Comparison of ENCODE assay signal across 16 cellular contexts in the genomic region with DNA sequence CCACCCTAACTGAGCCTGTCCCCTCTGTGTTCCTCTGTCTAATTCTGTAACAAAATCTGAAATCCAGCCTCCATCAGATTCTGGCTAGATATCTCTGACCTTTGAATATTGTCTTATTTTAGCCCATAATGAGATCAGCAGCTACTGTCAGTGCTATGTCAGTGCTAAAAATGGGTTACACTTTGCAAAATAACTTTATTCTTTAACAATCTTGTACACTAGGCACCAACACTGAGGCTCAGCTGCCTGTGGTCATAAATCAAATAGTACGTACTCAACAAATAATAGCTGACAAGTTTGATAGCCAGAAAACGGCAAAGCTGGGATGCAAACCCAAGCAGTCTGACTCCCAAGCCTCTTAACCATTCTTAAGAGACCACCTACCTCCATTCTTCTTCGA. TPM values are rescaled to one million over a fixed set of nuclear protein-coding genes. Genes with fewer than 3 reads are reported as not detected.
A peak's percentile ranks its signal among the peaks of the same experiment; 100 is the strongest.
DNase-seq lines count a peak whose midpoint lies in the region; ATAC-seq, FAIRE-seq and TF ChIP-seq lines count a peak whose summit lies in the region.
"Had no signal": no experiment of that assay in that cellular context is flagged by ENCODE, and none has a peak within 500 bp of the region (broad histone marks: within the 10 kb centered on the region; RNA-seq: fewer than 3 reads in every experiment).

No MANE protein-coding gene starts in this region.

- FAIRE-seq in A549 (lab: Jason Lieb, UNC) (no peak), GM12878 (lab: Jason Lieb, UNC) (no peak)

- 74% methylated on average over 3 of the region's 3 CpGs for WGBS in A549 (ENCODE audit: missing lambda C conversion rate)
- 99% methylated on average over 3 of the region's 3 CpGs for WGBS in GM12878 (ENCODE audit: insufficient coverage, insufficient replicate concordance, low lambda C conversion rate, missing lambda C conversion rate)
- 84% methylated on average over 3 of the region's 3 CpGs for WGBS in right cardiac atrium

- in situ Hi-C loops in GM12878 (cut with MboI): no loop called here

- TF ChIP-seq POLR2A in A549 (IDR thresholded peaks at IDR 0.05; ENCODE audit: low read length): no peak
- no peak for TF ChIP-seq POLR2A in HCT116 (IDR thresholded peaks at IDR 0.05; ENCODE audit: borderline replicate concordance, extremely low read depth, insufficient read depth, insufficient read length)
- TF ChIP-seq POLR2A in GM12878 (IDR thresholded peaks at IDR 0.05; ENCODE audit: low read depth, low read length): no peak

- H4K20me1 ChIP-seq in HCT116 (ENCODE audit: insufficient read depth) (no peaks in the 10 kb centered on the region), GM12878 (ENCODE audit: control insufficient read depth, insufficient read depth) (no peaks in the 10 kb centered on the region)

- DNase-seq in A549 (ENCODE audit: low read depth in 1 of 2, low spot score in 1 of 2) (no peak), HCT116 (ENCODE audit: low read depth, low spot score) (no peak), GM12878 (ENCODE audit: low read depth, low spot score) (no peak), right cardiac atrium (no peak)
- no peak for DNase-seq in activated CD8-positive, alpha-beta memory T cell treated with anti-CD3 and anti-CD28 coated beads, Interleukin-2, amount 50 U/mL, for 48 hours
- DNase-seq in stimulated activated CD4-positive, alpha-beta T cell treated with anti-CD3 and anti-CD28 coated beads, Interleukin-12 subunit alpha, Interleukin-12 subunit beta, amount 100 ng/mL, for 4 hours: no peak
- DNase-seq: activated T-cell treated with anti-CD3 and anti-CD28 coated beads, Interleukin-2, amount 50 U/mL, for 1 hour; BE2C; left ventricle myocardium inferior; NCI-H2029 treated with DMSO at 0.1 percent for 48 hours; NCI-H510A; SHP77 treated with DMSO at 0.1 percent for 48 hours; stimulated activated naive CD8-positive, alpha-beta T cell treated with anti-CD3 and anti-CD28 coated beads, Interleukin-15, Interleukin-2, amounts not matched to agents 100 U/mL and 50 U/mL, for 24 hours had no signal

- H2AFZ ChIP-seq in HCT116 (ENCODE audit: low read depth, low read length, poor library complexity, severe bottlenecking) (no peak overlapping the region), GM12878 (ENCODE audit: control insufficient read depth, low read depth, low read length) (no peak overlapping the region)

- POLR2A ChIA-PET in A549 (lab: Yijun Ruan, JAX): interaction anchor here (1.2 kb wide), 1 partner anchor 24 kb away, joined by 3 read pairs; a partner anchor contains a TSS
- POLR2A ChIA-PET in HCT116 (lab: Charles Lee): interaction anchor here (0.9 kb wide), 1 partner anchor 24 kb away, joined by 3 read pairs; a partner anchor contains a TSS
- POLR2A ChIA-PET in GM12878 (lab: Charles Lee): interaction anchor here (0.9 kb wide), 1 partner anchor 26 kb away, joined by 3 read pairs; no protein-coding TSS in a partner anchor

- H3K4me3 ChIP-seq in A549: no peak overlapping the region
- H3K4me3 ChIP-seq in HCT116 (replicated peaks in 1 of 2; ENCODE audit: low read depth in 1 of 2, low read length in 2 of 2): no peak overlapping the region
- H3K4me3 ChIP-seq in GM12878: no peak overlapping the region
- H3K4me3 ChIP-seq in neutrophil (ENCODE audit: low read depth in 1 of 2, low read length in 1 of 2): no peak overlapping the region
- H3K4me3 ChIP-seq in right cardiac atrium (ENCODE audit: low read length): no peak overlapping the region
- H3K4me3 ChIP-seq: HAP-1, left ventricle myocardium inferior had no signal

- peak overlapping the region; percentile 78; the same call in 2 of the 3 replicates for H3K4me2 ChIP-seq in A549
- peak overlapping the region; percentile 36; the same call in 1 of the 2 replicates for H3K4me2 ChIP-seq in HCT116 (ENCODE audit: low read length)
- no peak overlapping the region for H3K4me2 ChIP-seq in GM12878 (ENCODE audit: control insufficient read depth, insufficient read depth)

- intact Hi-C loops in HCT116 (cut with micrococcal nuclease) (no loop called here), GM12878 (cut with micrococcal nuclease; ENCODE audit: unreplicated experiment) (no loop called here), right cardiac atrium (cut with DNase I) (no loop called here)

- H3K27ac ChIP-seq in A549: peak overlapping the region; percentile 86 to 90
- no peak overlapping the region for H3K27ac ChIP-seq in HCT116 (ENCODE audit: low read depth, low read length)
- no peak overlapping the region for H3K27ac ChIP-seq in GM12878 (ENCODE audit: control insufficient read depth, insufficient read depth)
- peak overlapping the region; percentile 96 for H3K27ac ChIP-seq in neutrophil
- no peak overlapping the region for H3K27ac ChIP-seq in right cardiac atrium (ENCODE audit: low read length)
- H3K27ac ChIP-seq: left ventricle myocardium inferior had no signal

- BruUV-seq in HCT116 (replicated peaks; lab: Mats Ljungman, UMichigan) (no TSS peak), GM12878 (replicated peaks; lab: Mats Ljungman, UMichigan) (no TSS peak)

- TF ChIP-seq RAD21 in A549 (conservative IDR thresholded peaks at IDR 0.05 in 1 of 2, IDR thresholded peaks at IDR 0.05 in 1 of 2) (no peak), HCT116 (IDR thresholded peaks at IDR 0.05; ENCODE audit: low read depth) (no peak), GM12878 (IDR thresholded peaks at IDR 0.05; ENCODE audit: insufficient read depth, low read depth, low read length) (no peak)

- H3K79me2 ChIP-seq in HCT116 (ENCODE audit: insufficient read depth, low read length): no peaks in the 10 kb centered on the region
- H3K79me2 ChIP-seq in GM12878 (ENCODE audit: control insufficient read depth, insufficient read depth, low read length): no peaks in the 10 kb centered on the region

- H3K9ac ChIP-seq in HCT116 (ENCODE audit: low read length): 0 out of 2 replicates have a peak overlapping the region, but pooled peaks have one; percentile 6
- no peak overlapping the region for H3K9ac ChIP-seq in GM12878 (ENCODE audit: control insufficient read depth, insufficient read depth, low read length)

- H3K27me3 ChIP-seq in HCT116 (ENCODE audit: insufficient read depth, low read length) (no peaks in the 10 kb centered on the region), GM12878 (replicated peaks in 1 of 2; ENCODE audit: control insufficient read depth in 2 of 2, insufficient read depth in 2 of 2, low read length in 1 of 2) (no peaks in the 10 kb centered on the region), neutrophil (no peaks in the 10 kb centered on the region), right cardiac atrium (ENCODE audit: control insufficient read depth, insufficient read depth) (no peaks in the 10 kb centered on the region)
- H3K27me3 ChIP-seq: BE2C had no signal

- TF ChIP-seq CTCF in A549 (IDR thresholded peaks at IDR 0.05) (no peak), HCT116 (IDR thresholded peaks at IDR 0.05 in 2 of 3, conservative IDR thresholded peaks at IDR 0.05 in 1 of 3; ENCODE audit: borderline replicate concordance in 1 of 3, insufficient read depth in 1 of 3, low read depth in 2 of 3, low read length in 2 of 3) (no peak), GM12878 (IDR thresholded peaks at IDR 0.05 in 2 of 3, conservative IDR thresholded peaks at IDR 0.05 in 1 of 3; ENCODE audit: control insufficient read depth in 2 of 3, extremely low read depth in 1 of 3, insufficient read depth in 1 of 3, low read depth in 3 of 3, low read length in 3 of 3) (no peak), neutrophil (IDR thresholded peaks at IDR 0.05) (no peak)

- RAD21 ChIA-PET in HCT116 (lab: Charles Lee; ENCODE audit: low non-redundant PET in 1 of 2, low total read pairs in 2 of 2, uncharacterized antibody in 2 of 2, unreplicated experiment in 2 of 2): no interaction called here
- RAD21 ChIA-PET in GM12878 (lab: Charles Lee; ENCODE audit: unreplicated experiment): no interaction called here

- no peaks in the 10 kb centered on the region for H3K9me2 ChIP-seq in HCT116 (ENCODE audit: insufficient read depth)

- TF ChIP-seq EP300 in A549 (IDR thresholded peaks at IDR 0.05) (no peak), GM12878 (IDR thresholded peaks at IDR 0.05; ENCODE audit: borderline replicate concordance in 1 of 2, control insufficient read depth in 1 of 2, low read depth in 2 of 2, low read length in 2 of 2) (no peak)

- CTCF ChIA-PET in A549 (lab: Yijun Ruan, JAX) (interaction anchor here (0.5 to 1.2 kb wide), 3 partner anchors 12 to 274 kb away, joined by 3 read pairs; no protein-coding TSS in a partner anchor), HCT116 (lab: Charles Lee) (no interaction called here), GM12878 (lab: Yijun Ruan, JAX) (interaction anchor here (1.1 to 1.5 kb wide), 3 partner anchors 21 to 36 kb away, joined by 3 to 6 read pairs (median 3); no protein-coding TSS in a partner anchor)

- H3K36me3 ChIP-seq in HCT116 (ENCODE audit: control insufficient read depth in 1 of 2, insufficient read depth in 2 of 2, low read length in 2 of 2): peaks cover 19 to 29% of the 10 kb centered on the region in 2 experiments; a peak in 2 of 4 replicates
- peaks cover 16 to 25% of the 10 kb centered on the region in 2 experiments for H3K36me3 ChIP-seq in GM12878 (ENCODE audit: control insufficient read depth in 2 of 2, insufficient read depth in 2 of 2, low read length in 1 of 2)
- peaks cover 89% of the 10 kb centered on the region for H3K36me3 ChIP-seq in neutrophil

- H3K9me3 ChIP-seq in A549 (no peaks in the 10 kb centered on the region), HCT116 (ENCODE audit: control insufficient read depth in 1 of 2, insufficient read depth in 1 of 2, low read depth in 1 of 2, low read length in 2 of 2) (no peaks in the 10 kb centered on the region), GM12878 (replicated peaks; ENCODE audit: control insufficient read depth, insufficient read depth, low read length) (no peaks in the 10 kb centered on the region), neutrophil (no peaks in the 10 kb centered on the region), right cardiac atrium (ENCODE audit: control insufficient read depth, low read length) (no peaks in the 10 kb centered on the region)
- H3K9me3 ChIP-seq: BE2C, HAP-1, left ventricle myocardium inferior had no signal

- SMC1A ChIA-PET in GM12878 (lab: Charles Lee; ENCODE audit: uncharacterized antibody, unreplicated experiment): interaction anchor here (0.9 to 1.1 kb wide), 3 partner anchors 26 to 113 kb away, joined by 3 to 4 read pairs (median 3); no protein-coding TSS in a partner anchor

- H3K4me1 ChIP-seq in A549 (peaks cover 47% of the 10 kb centered on the region), HCT116 (ENCODE audit: control insufficient read depth in 1 of 2, insufficient read depth in 2 of 2, low read length in 2 of 2) (peaks cover 0 to 39% of the 10 kb centered on the region in 2 experiments; a peak in 3 of 4 replicates), GM12878 (ENCODE audit: control insufficient read depth, insufficient read depth, low read length) (peaks cover 11% of the 10 kb centered on the region), neutrophil (ENCODE audit: control insufficient read depth in 1 of 2, insufficient read depth in 1 of 2, low read depth in 1 of 2, low read length in 1 of 2) (peaks cover 34 to 41% of the 10 kb centered on the region in 2 experiments), right cardiac atrium (ENCODE audit: control insufficient read depth, insufficient read depth, low read length) (peaks cover 8% of the 10 kb centered on the region)
- H3K4me1 ChIP-seq: BE2C, HAP-1 had no signal

- no peak for ATAC-seq in A549
- ATAC-seq in HCT116: no peak
- no peak for ATAC-seq in GM12878
- ATAC-seq in right cardiac atrium: no peak
- ATAC-seq in GM19324 (IDR thresholded peaks at IDR 0.05; ENCODE audit: low FRiP score, unreplicated experiment): no peak

RNA-seq across cellular contexts. Expression of a gene that starts 22.1 kb away (rescaled TPM):
- 9.2 and 11.0 TPM in 2 replicates for polyA plus RNA-seq in A549 (2011; rRNA removed)
- polyA plus RNA-seq in A549 (2012; cell fraction: cytosol; rRNA removed): 4.6 and 6.0 TPM in 2 replicates
- polyA plus RNA-seq in A549 (2012; cell fraction: nucleus; rRNA removed): 8.5 and 9.9 TPM in 2 replicates
- polyA plus RNA-seq in A549 (2017; fragmentation: RNase III; extraction: RNeasy Plus Mini Kit Qiagen cat#74134 plus additional on column Dnase treatment): 9.1 to 9.3 TPM (median 9.3 TPM) in 3 replicates
- 18.8 and 20.5 TPM in 2 replicates for polyA minus RNA-seq in A549 (2011; rRNA and poly(A)+ RNA removed)
- total RNA-seq in HCT116 (2021; ENCODE audit: unreplicated experiment): 20.4 TPM
- 6.0 and 6.2 TPM in 2 replicates for polyA plus RNA-seq in HCT116 (2012)
- total RNA-seq in GM12878 (2013; cell fraction: nucleolus; rRNA removed): 6.5 TPM in 2 replicates
- total RNA-seq in GM12878 (2014; rRNA removed): 9.2 and 9.4 TPM in 2 replicates
- 9.2 and 9.3 TPM in 2 replicates for total RNA-seq in GM12878 (2014; rRNA removed; fragmentation: Illumina TruSeq; extraction: Trizol)
- 17.1 and 17.8 TPM in 2 replicates for total RNA-seq in GM12878 (2021)
- 6.7 TPM for polyA plus RNA-seq in GM12878 (2011; ENCODE audit: low read depth)
- polyA plus RNA-seq in GM12878 (2011; rRNA removed): 3.9 and 5.2 TPM in 2 replicates
- polyA plus RNA-seq in GM12878 (2011; cell fraction: cytosol; rRNA removed): 4.3 and 4.8 TPM in 2 replicates
- polyA plus RNA-seq in GM12878 (2011; cell fraction: nucleus; rRNA removed): 4.6 and 7.0 TPM in 2 replicates
- polyA plus RNA-seq in GM12878 (2012): 6.3 and 7.4 TPM in 2 replicates
- polyA plus RNA-seq in GM12878 (2014; fragmentation: Illumina TruSeq; extraction: Trizol): 14.4 and 15.4 TPM in 2 replicates
- polyA plus RNA-seq in GM12878 (2014; fragmentation: Nextera tagmentation; extraction: Ambion mirVana): 1 to 10 TPM; 4.0 to 4.3 TPM
- polyA plus RNA-seq in GM12878 (2014; rRNA removed): 8.5 and 8.7 TPM in 2 replicates
- polyA plus RNA-seq in GM12878 (2016; fragmentation: Nextera tagmentation; extraction: Ambion mirVana): 10 to 100 TPM; 19.7 to 24.0 TPM
- polyA minus RNA-seq in GM12878 (2011; rRNA and poly(A)+ RNA removed): 6.1 and 8.4 TPM in 2 replicates
- polyA minus RNA-seq in GM12878 (2011; cell fraction: cytosol; rRNA and poly(A)+ RNA removed): 0.94 and 3.3 TPM in 2 replicates
- polyA minus RNA-seq in GM12878 (2011; cell fraction: nucleus; rRNA and poly(A)+ RNA removed): 3.4 and 4.7 TPM in 2 replicates
- total RNA-seq in right cardiac atrium: 1 to 10 TPM; 6.3 to 7.1 (median 6.7) TPM
- polyA plus RNA-seq in right cardiac atrium: 3.1 TPM

RNA-seq across cellular contexts. Expression of a gene that starts 24.1 kb away (rescaled TPM):
- 159 and 173 TPM in 2 replicates for polyA plus RNA-seq in A549 (2011; rRNA removed)
- 64.4 and 79.5 TPM in 2 replicates for polyA plus RNA-seq in A549 (2012; cell fraction: cytosol; rRNA removed)
- 63.6 and 65.8 TPM in 2 replicates for polyA plus RNA-seq in A549 (2012; cell fraction: nucleus; rRNA removed)
- 57.4 to 65.0 TPM (median 62.9 TPM) in 3 replicates for polyA plus RNA-seq in A549 (2017; fragmentation: RNase III; extraction: RNeasy Plus Mini Kit Qiagen cat#74134 plus additional on column Dnase treatment)
- 246 and 308 TPM in 2 replicates for polyA minus RNA-seq in A549 (2011; rRNA and poly(A)+ RNA removed)
- 56.8 TPM for total RNA-seq in HCT116 (2021; ENCODE audit: unreplicated experiment)
- polyA plus RNA-seq in HCT116 (2012): 60.9 and 67.4 TPM in 2 replicates
- total RNA-seq in GM12878 (2013; cell fraction: nucleolus; rRNA removed): 55.2 and 56.0 TPM in 2 replicates
- total RNA-seq in GM12878 (2014; rRNA removed): 24.5 and 31.5 TPM in 2 replicates
- total RNA-seq in GM12878 (2014; rRNA removed; fragmentation: Illumina TruSeq; extraction: Trizol): 33.3 and 33.8 TPM in 2 replicates
- 35.0 and 35.3 TPM in 2 replicates for total RNA-seq in GM12878 (2021)
- 31.5 TPM for polyA plus RNA-seq in GM12878 (2011; ENCODE audit: low read depth)
- 88.7 and 96.8 TPM in 2 replicates for polyA plus RNA-seq in GM12878 (2011; rRNA removed)
- 108 and 110 TPM in 2 replicates for polyA plus RNA-seq in GM12878 (2011; cell fraction: cytosol; rRNA removed)
- polyA plus RNA-seq in GM12878 (2011; cell fraction: nucleus; rRNA removed): 39.5 and 50.6 TPM in 2 replicates
- 34.3 and 41.9 TPM in 2 replicates for polyA plus RNA-seq in GM12878 (2012)
- 39.8 and 41.9 TPM in 2 replicates for polyA plus RNA-seq in GM12878 (2014; fragmentation: Illumina TruSeq; extraction: Trizol)
- polyA plus RNA-seq in GM12878 (2014; fragmentation: Nextera tagmentation; extraction: Ambion mirVana): 10 to 100 TPM; 37.8 to 55.6 TPM
- 31.8 and 34.0 TPM in 2 replicates for polyA plus RNA-seq in GM12878 (2014; rRNA removed)
- polyA plus RNA-seq in GM12878 (2016; fragmentation: Nextera tagmentation; extraction: Ambion mirVana): 10 to 100 TPM; 59.0 to 59.8 TPM
- polyA minus RNA-seq in GM12878 (2011; rRNA and poly(A)+ RNA removed): 242 and 250 TPM in 2 replicates
- polyA minus RNA-seq in GM12878 (2011; cell fraction: cytosol; rRNA and poly(A)+ RNA removed): 44.1 and 47.9 TPM in 2 replicates
- polyA minus RNA-seq in GM12878 (2011; cell fraction: nucleus; rRNA and poly(A)+ RNA removed): 23.2 and 23.7 TPM in 2 replicates
- 100 to 1,000 TPM; 101 to 118 (median 105) TPM for total RNA-seq in right cardiac atrium
- polyA plus RNA-seq in right cardiac atrium: 47.8 TPM

Comparison
In these comparisons a context has a peak if more than half of its experiments do, and no peak if none do; other contexts are left out.
1. H3K27ac ChIP-seq: peak in A549 (2 of 2) and neutrophil (single experiment); none in HCT116 (single experiment), GM12878 (single experiment) and right cardiac atrium (single experiment).